Comparison of ENCODE assay signal across 2 cellular contexts in the genomic region with DNA sequence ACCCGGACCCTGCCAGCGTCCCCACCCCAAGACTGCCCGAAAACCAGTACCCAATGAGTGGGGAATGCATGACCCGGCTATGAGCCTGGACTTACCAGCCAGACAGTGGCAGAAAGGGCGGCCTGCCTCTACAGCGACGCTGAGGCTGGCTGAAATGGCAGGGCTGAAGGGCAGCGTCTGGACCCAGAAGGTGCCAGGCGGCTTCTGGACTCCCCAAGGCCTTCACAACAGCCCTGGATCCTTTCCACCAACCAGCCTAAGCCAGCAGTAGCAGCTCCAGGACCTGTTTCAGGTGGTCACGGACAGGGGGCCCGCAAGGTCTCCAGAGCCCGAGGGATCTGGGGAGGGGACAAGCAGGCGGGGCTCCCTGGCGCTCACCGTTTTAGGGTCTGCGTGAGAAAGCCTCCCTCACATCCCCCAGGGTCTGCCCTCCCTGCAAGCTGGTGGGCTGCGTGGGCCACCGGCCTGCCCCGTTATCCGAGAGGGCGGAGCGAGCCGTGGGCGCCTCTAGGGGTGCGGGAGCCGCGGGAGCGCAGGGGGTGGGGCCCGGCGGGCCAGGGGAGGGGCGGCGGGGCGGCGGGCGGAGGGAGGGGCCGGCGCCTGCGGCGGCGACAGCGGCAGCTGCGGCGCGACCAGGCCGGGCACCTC.
TF ChIP-seq lines count a peak whose summit lies in the region.

RIPOR1 (plus strand) TSS at position 608 of the 648 bp plus-strand sequence. CDS start 9,618 bp downstream, outside the sequence.

TF ChIP-seq in WTC11, 78 proteins besides CTCF, POLR2A, EP300 and RAD21 (continued from another document and continues in another):
- TF ChIP-seq, protein P1, sequence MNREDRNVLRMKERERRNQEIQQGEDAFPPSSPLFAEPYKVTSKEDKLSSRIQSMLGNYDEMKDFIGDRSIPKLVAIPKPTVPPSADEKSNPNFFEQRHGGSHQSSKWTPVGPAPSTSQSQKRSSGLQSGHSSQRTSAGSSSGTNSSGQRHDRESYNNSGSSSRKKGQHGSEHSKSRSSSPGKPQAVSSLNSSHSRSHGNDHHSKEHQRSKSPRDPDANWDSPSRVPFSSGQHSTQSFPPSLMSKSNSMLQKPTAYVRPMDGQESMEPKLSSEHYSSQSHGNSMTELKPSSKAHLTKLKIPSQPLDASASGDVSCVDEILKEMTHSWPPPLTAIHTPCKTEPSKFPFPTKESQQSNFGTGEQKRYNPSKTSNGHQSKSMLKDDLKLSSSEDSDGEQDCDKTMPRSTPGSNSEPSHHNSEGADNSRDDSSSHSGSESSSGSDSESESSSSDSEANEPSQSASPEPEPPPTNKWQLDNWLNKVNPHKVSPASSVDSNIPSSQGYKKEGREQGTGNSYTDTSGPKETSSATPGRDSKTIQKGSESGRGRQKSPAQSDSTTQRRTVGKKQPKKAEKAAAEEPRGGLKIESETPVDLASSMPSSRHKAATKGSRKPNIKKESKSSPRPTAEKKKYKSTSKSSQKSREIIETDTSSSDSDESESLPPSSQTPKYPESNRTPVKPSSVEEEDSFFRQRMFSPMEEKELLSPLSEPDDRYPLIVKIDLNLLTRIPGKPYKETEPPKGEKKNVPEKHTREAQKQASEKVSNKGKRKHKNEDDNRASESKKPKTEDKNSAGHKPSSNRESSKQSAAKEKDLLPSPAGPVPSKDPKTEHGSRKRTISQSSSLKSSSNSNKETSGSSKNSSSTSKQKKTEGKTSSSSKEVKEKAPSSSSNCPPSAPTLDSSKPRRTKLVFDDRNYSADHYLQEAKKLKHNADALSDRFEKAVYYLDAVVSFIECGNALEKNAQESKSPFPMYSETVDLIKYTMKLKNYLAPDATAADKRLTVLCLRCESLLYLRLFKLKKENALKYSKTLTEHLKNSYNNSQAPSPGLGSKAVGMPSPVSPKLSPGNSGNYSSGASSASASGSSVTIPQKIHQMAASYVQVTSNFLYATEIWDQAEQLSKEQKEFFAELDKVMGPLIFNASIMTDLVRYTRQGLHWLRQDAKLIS (CRISPR knock-in tag; IDR thresholded peaks at IDR 0.05; ENCODE audit: borderline replicate concordance) = no peak
- no peak for TF ChIP-seq FOXK1 (CRISPR knock-in tag; IDR thresholded peaks at IDR 0.05)
- TF ChIP-seq, protein P2, sequence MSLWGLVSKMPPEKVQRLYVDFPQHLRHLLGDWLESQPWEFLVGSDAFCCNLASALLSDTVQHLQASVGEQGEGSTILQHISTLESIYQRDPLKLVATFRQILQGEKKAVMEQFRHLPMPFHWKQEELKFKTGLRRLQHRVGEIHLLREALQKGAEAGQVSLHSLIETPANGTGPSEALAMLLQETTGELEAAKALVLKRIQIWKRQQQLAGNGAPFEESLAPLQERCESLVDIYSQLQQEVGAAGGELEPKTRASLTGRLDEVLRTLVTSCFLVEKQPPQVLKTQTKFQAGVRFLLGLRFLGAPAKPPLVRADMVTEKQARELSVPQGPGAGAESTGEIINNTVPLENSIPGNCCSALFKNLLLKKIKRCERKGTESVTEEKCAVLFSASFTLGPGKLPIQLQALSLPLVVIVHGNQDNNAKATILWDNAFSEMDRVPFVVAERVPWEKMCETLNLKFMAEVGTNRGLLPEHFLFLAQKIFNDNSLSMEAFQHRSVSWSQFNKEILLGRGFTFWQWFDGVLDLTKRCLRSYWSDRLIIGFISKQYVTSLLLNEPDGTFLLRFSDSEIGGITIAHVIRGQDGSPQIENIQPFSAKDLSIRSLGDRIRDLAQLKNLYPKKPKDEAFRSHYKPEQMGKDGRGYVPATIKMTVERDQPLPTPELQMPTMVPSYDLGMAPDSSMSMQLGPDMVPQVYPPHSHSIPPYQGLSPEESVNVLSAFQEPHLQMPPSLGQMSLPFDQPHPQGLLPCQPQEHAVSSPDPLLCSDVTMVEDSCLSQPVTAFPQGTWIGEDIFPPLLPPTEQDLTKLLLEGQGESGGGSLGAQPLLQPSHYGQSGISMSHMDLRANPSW (CRISPR knock-in tag; conservative IDR thresholded peaks at IDR 0.05; ENCODE audit: low read depth) = no peak
- TF ChIP-seq MAX (CRISPR knock-in tag; IDR thresholded peaks at IDR 0.05) = no peak
- no peak for TF ChIP-seq NR2C2 (CRISPR knock-in tag; IDR thresholded peaks at IDR 0.05)
- no peak for TF ChIP-seq ATF1 (CRISPR knock-in tag; IDR thresholded peaks at IDR 0.05)
- TF ChIP-seq USF1 (CRISPR knock-in tag; IDR thresholded peaks at IDR 0.05) = no peak
- TF ChIP-seq, protein P3, sequence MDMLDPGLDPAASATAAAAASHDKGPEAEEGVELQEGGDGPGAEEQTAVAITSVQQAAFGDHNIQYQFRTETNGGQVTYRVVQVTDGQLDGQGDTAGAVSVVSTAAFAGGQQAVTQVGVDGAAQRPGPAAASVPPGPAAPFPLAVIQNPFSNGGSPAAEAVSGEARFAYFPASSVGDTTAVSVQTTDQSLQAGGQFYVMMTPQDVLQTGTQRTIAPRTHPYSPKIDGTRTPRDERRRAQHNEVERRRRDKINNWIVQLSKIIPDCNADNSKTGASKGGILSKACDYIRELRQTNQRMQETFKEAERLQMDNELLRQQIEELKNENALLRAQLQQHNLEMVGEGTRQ (CRISPR knock-in tag; IDR thresholded peaks at IDR 0.05) = no peak
- TF ChIP-seq JAZF1 (CRISPR knock-in tag; IDR thresholded peaks at IDR 0.05) = no peak
- TF ChIP-seq, protein P4, sequence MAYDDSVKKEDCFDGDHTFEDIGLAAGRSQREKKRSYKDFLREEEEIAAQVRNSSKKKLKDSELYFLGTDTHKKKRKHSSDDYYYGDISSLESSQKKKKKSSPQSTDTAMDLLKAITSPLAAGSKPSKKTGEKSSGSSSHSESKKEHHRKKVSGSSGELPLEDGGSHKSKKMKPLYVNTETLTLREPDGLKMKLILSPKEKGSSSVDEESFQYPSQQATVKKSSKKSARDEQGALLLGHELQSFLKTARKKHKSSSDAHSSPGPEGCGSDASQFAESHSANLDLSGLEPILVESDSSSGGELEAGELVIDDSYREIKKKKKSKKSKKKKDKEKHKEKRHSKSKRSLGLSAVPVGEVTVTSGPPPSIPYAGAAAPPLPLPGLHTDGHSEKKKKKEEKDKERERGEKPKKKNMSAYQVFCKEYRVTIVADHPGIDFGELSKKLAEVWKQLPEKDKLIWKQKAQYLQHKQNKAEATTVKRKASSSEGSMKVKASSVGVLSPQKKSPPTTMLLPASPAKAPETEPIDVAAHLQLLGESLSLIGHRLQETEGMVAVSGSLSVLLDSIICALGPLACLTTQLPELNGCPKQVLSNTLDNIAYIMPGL (CRISPR knock-in tag; IDR thresholded peaks at IDR 0.05) = no peak

TF ChIP-seq in HepG2, 621 proteins besides CTCF, POLR2A, EP300 and RAD21 (continued from another document and continues in another):
- TF ChIP-seq TEF (CRISPR knock-in tag; IDR thresholded peaks at IDR 0.05) (0 out of 2 replicates have a peak, but pooled peaks have one; percentile 9), ZNF574 (CRISPR knock-in tag; IDR thresholded peaks at IDR 0.05) (peak; percentile 23; the same call in 1 of the 2 replicates), MXD4 (CRISPR knock-in tag; IDR thresholded peaks at IDR 0.05) (no peak), WIZ (CRISPR knock-in tag; IDR thresholded peaks at IDR 0.05) (0 out of 2 replicates have a peak, but pooled peaks have one; percentile 5), JUNB (CRISPR knock-in tag; IDR thresholded peaks at IDR 0.05; ENCODE audit: borderline replicate concordance) (no peak), ZFP62 (CRISPR knock-in tag; IDR thresholded peaks at IDR 0.05) (no peak), DMTF1 (CRISPR knock-in tag; IDR thresholded peaks at IDR 0.05) (no peak), HNRNPL (IDR thresholded peaks at IDR 0.05; ENCODE audit: low read depth, low read length) (peak; percentile 91), ZNF607 (CRISPR knock-in tag; IDR thresholded peaks at IDR 0.05; ENCODE audit: borderline replicate concordance) (peak; percentile 12; the same call in 1 of the 2 replicates), ETV5 (CRISPR knock-in tag; IDR thresholded peaks at IDR 0.05; ENCODE audit: borderline replicate concordance) (0 out of 2 replicates have a peak, but pooled peaks have one; percentile 17), ZBTB10 (CRISPR knock-in tag; IDR thresholded peaks at IDR 0.05; ENCODE audit: borderline replicate concordance) (peak; percentile 11; the same call in 1 of the 2 replicates), KMT2B (CRISPR knock-in tag; IDR thresholded peaks at IDR 0.05) (no peak)
